In the genomic region with DNA sequence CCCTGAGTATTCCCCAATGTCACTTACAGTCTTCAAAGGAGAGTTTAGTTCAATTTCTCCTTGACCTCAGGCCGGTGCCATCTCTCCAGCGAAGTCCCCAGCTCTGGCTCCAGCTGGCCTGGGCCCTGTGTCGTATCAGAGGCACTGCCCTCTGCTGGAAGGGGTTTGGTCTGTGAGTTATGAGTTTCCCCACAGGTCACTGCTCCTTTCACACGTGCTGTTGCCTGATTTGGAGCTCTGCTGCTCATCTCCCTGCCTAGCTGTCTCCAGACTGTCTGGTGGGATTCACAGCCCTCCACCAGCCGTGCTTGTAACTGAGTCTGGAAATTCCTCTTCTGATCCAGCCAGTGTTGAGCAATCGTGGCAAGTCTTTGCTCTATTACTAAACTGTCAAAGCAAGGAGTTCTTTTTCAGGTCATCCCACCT, we compare ENCODE assay signal across 1 cellular context.
TF ChIP-seq lines count a peak whose summit lies in the region.

A gene (minus strand): TSS at position 105 of the 426 bp plus-strand sequence. CDS start 2,179 bp downstream, outside the sequence.

TF ChIP-seq in SK-N-SH, 30 proteins besides CTCF, POLR2A, EP300 and RAD21 (continued from another document):
- TF ChIP-seq, protein P1, sequence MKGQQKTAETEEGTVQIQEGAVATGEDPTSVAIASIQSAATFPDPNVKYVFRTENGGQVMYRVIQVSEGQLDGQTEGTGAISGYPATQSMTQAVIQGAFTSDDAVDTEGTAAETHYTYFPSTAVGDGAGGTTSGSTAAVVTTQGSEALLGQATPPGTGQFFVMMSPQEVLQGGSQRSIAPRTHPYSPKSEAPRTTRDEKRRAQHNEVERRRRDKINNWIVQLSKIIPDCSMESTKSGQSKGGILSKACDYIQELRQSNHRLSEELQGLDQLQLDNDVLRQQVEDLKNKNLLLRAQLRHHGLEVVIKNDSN (IDR thresholded peaks at IDR 0.05; ENCODE audit: borderline replicate concordance, low read depth), result no peak
- TF ChIP-seq, protein P2, sequence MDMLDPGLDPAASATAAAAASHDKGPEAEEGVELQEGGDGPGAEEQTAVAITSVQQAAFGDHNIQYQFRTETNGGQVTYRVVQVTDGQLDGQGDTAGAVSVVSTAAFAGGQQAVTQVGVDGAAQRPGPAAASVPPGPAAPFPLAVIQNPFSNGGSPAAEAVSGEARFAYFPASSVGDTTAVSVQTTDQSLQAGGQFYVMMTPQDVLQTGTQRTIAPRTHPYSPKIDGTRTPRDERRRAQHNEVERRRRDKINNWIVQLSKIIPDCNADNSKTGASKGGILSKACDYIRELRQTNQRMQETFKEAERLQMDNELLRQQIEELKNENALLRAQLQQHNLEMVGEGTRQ (IDR thresholded peaks at IDR 0.05; ENCODE audit: borderline replicate concordance, low read depth, low read length), result no peak
- TF ChIP-seq JUND (IDR thresholded peaks at IDR 0.05) (no peak), ELF1 (IDR thresholded peaks at IDR 0.05) (no peak)
